In the genomic region with DNA sequence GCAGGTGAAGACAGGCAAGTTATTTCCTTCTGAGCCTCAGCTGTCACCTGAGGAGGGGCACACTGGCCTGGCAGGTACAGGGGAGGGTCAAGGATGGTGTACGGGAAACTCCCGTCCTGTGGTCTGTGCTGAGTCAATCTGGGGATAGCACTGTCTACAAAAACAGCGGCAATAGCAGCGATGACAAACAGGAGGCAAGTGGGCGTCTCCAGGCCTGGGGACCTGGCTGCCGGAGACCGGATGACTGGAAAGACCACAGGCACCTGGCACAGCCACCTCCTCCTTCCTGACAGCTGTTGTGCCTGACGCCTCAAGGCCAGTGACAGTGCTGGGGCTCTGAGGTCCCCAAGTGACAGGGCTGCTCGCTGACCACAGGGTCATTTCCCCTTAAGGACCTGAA, we compare ENCODE assay signal across 9 cellular contexts.
DNase-seq lines count a peak whose midpoint lies in the region; ATAC-seq, FAIRE-seq and TF ChIP-seq lines count a peak whose summit lies in the region.
"Had no signal": no experiment of that assay in that cellular context is flagged by ENCODE, and none has a peak within 500 bp of the region (broad histone marks: within the 10 kb centered on the region; RNA-seq: fewer than 3 reads in every experiment).

No MANE protein-coding gene starts in this region.

- TF ChIP-seq CTCF in mucosa of descending colon (IDR thresholded peaks at IDR 0.05), result no peak

- intact Hi-C loops in mucosa of descending colon (cut with DNase I, micrococcal nuclease), result no loop called here

- no peaks in the 10 kb centered on the region for H3K9me3 ChIP-seq in mucosa of descending colon

- no peaks in the 10 kb centered on the region for H3K9me3 Mint-ChIP-seq in activated T-cell treated with anti-CD3 and anti-CD28 coated beads, Interleukin-2, amount 50 U/mL, for 4 hours

- H3K36me3 ChIP-seq in mucosa of descending colon (ENCODE audit: low read depth), result no peaks in the 10 kb centered on the region

- H3K4me3 Mint-ChIP-seq in activated T-cell treated with anti-CD3 and anti-CD28 coated beads, Interleukin-2, amount 50 U/mL, for 4 hours, result no peak overlapping the region

- H3K4me1 ChIP-seq in mucosa of descending colon (ENCODE audit: low read depth), result no peaks in the 10 kb centered on the region

- no peaks in the 10 kb centered on the region for H3K36me3 Mint-ChIP-seq in activated T-cell treated with anti-CD3 and anti-CD28 coated beads, Interleukin-2, amount 50 U/mL, for 4 hours (ENCODE audit: insufficient read depth)

- ATAC-seq in activated T-cell treated with anti-CD3 and anti-CD28 coated beads, Interleukin-2, amount 50 U/mL, for 4 hours, result peak; percentile 59 to 64
- ATAC-seq in HG02840 (IDR thresholded peaks at IDR 0.05; ENCODE audit: low FRiP score, unreplicated experiment) (peak; percentile 90), mucosa of descending colon (no peak)

- H3K4me3 ChIP-seq in mucosa of descending colon, result no peak overlapping the region

- peaks cover 2% of the 10 kb centered on the region for H3K27me3 Mint-ChIP-seq in activated T-cell treated with anti-CD3 and anti-CD28 coated beads, Interleukin-2, amount 50 U/mL, for 4 hours (ENCODE audit: low read depth)

- DNase-seq in activated T-cell treated with anti-CD3 and anti-CD28 coated beads, Interleukin-2, amount 50 U/mL, for 4 hours, result no peak
- DNase-seq in activated T-cell treated with anti-CD3 and anti-CD28 coated beads, Interleukin-2, amount 50 U/mL, for 1 hour, result no peak
- DNase-seq in RPMI8226, result peak; percentile 86
- DNase-seq in stimulated activated CD8-positive, alpha-beta memory T cell treated with anti-CD3 and anti-CD28 coated beads, Interleukin-2, amount 100 ng/mL, for 48 hours (ENCODE audit: low read depth in 2 of 2), result peak; percentile 11 to 49
- no peak for DNase-seq in NCI-H446 treated with DMSO at 0.1 percent for 48 hours (lab: John Stamatoyannopoulos, UW)
- DNase-seq in RCC 7860 (ENCODE audit: low spot score), result no peak
- DNase-seq in mucosa of descending colon, result no peak

- no peak for FAIRE-seq in RCC 7860 (lab: Jason Lieb, UNC)

- no peaks in the 10 kb centered on the region for H3K4me1 Mint-ChIP-seq in activated T-cell treated with anti-CD3 and anti-CD28 coated beads, Interleukin-2, amount 50 U/mL, for 4 hours (ENCODE audit: low read depth)
- H3K4me1 Mint-ChIP-seq: IgD-negative memory B cell had no signal

Comparison
In these comparisons a context has a peak if more than half of its experiments do, and no peak if none do; other contexts are left out.
1. DNase-seq: peak in RPMI8226 (single experiment) and stimulated activated CD8-positive, alpha-beta memory T cell treated with anti-CD3 and anti-CD28 coated beads, Interleukin-2, amount 100 ng/mL, for 48 hours (2 of 2); none in activated T-cell treated with anti-CD3 and anti-CD28 coated beads, Interleukin-2, amount 50 U/mL, for 4 hours (single experiment), activated T-cell treated with anti-CD3 and anti-CD28 coated beads, Interleukin-2, amount 50 U/mL, for 1 hour (single experiment), NCI-H446 treated with DMSO at 0.1 percent for 48 hours (single experiment), RCC 7860 (single experiment) and mucosa of descending colon (0 of 3).